ENCODE assay signal across 8 cellular contexts in genomic region chr15:63189955-63190691, GRCh38. TPM values are rescaled to one million over a fixed set of nuclear protein-coding genes. Genes with fewer than 3 reads are reported as not detected.
DNase-seq lines count a peak whose midpoint lies in the region; ATAC-seq and TF ChIP-seq lines count a peak whose summit lies in the region.

No MANE protein-coding gene starts in this region.

- peaks cover 3% of the 10 kb centered on the region for H3K27me3 Mint-ChIP-seq in activated naive CD4-positive, alpha-beta T cell treated with anti-CD3 and anti-CD28 coated beads, Interleukin-2, amount 10 ng/mL, durations not matched to agents 7 days and 5 days
- H3K27me3 Mint-ChIP-seq in T-cell: no peaks in the 10 kb centered on the region

- peaks cover 54% of the 10 kb centered on the region for H3K4me1 Mint-ChIP-seq in activated naive CD4-positive, alpha-beta T cell treated with anti-CD3 and anti-CD28 coated beads, Interleukin-2, amount 10 ng/mL, durations not matched to agents 7 days and 5 days
- peaks cover 56 to 61% (median 58%) of the 10 kb centered on the region in 3 donors for H3K4me1 Mint-ChIP-seq in T-cell

- peak overlapping the region; percentile 85 to 91 (median 88) for H3K27ac ChIP-seq in sigmoid colon

- H3K4me3 Mint-ChIP-seq in activated naive CD4-positive, alpha-beta T cell treated with anti-CD3 and anti-CD28 coated beads, Interleukin-2, amount 10 ng/mL, durations not matched to agents 7 days and 5 days: peak overlapping the region; percentile 93
- H3K4me3 Mint-ChIP-seq in T-cell: peak overlapping the region; percentile 92 to 97 (median 92)

- ATAC-seq in T-cell (replicated peaks in 1 of 4) (no peak), HG03460 (IDR thresholded peaks at IDR 0.05; ENCODE audit: unreplicated experiment) (no peak), GM19455 (IDR thresholded peaks at IDR 0.05; ENCODE audit: unreplicated experiment) (no peak), HG02571 (IDR thresholded peaks at IDR 0.05; ENCODE audit: unreplicated experiment) (no peak)

- WGBS in sigmoid colon, 2 donors: 11 to 18% methylated on average over 9 of the region's 9 CpGs

- no peaks in the 10 kb centered on the region for H3K9me3 Mint-ChIP-seq in activated naive CD4-positive, alpha-beta T cell treated with anti-CD3 and anti-CD28 coated beads, Interleukin-2, amount 10 ng/mL, durations not matched to agents 7 days and 5 days
- no peaks in the 10 kb centered on the region for H3K9me3 Mint-ChIP-seq in T-cell

- H3K27me3 ChIP-seq in sigmoid colon: no peaks in the 10 kb centered on the region

- peaks cover 0 to 43% (median 26%) of the 10 kb centered on the region in 4 donors for H3K4me1 ChIP-seq in sigmoid colon

- TF ChIP-seq CTCF in fibroblast of pulmonary artery (IDR thresholded peaks at IDR 0.05; ENCODE audit: low read length, missing control alignments) (no peak), sigmoid colon (IDR thresholded peaks at IDR 0.05) (no peak)

- no peak for DNase-seq in activated naive CD4-positive, alpha-beta T cell treated with anti-CD3 and anti-CD28 coated beads, Interleukin-2, amount 10 ng/mL, durations not matched to agents 7 days and 5 days
- DNase-seq in activated naive CD4-positive, alpha-beta T cell treated with anti-CD3 and anti-CD28 coated beads, Interleukin-2, amount 50 U/mL, for 16 hours: no peak
- no peak for DNase-seq in T-cell
- no peak for DNase-seq in fibroblast of pulmonary artery (ENCODE audit: low read depth)
- DNase-seq in sigmoid colon: no peak

- no peaks in the 10 kb centered on the region for H3K9me3 ChIP-seq in sigmoid colon

- intact Hi-C loops in sigmoid colon (cut with DNase I): loop anchor here (1.0 to 2.0 kb wide), 2 partner anchors 33 to 87 kb away; partner anchors contain the start of genes APH1B and RPS27L

- peak overlapping the region; percentile 94 for H3K27ac Mint-ChIP-seq in activated naive CD4-positive, alpha-beta T cell treated with anti-CD3 and anti-CD28 coated beads, Interleukin-2, amount 10 ng/mL, durations not matched to agents 7 days and 5 days
- peak overlapping the region; percentile 87 to 91 for H3K27ac Mint-ChIP-seq in T-cell

- POLR2A ChIA-PET in T-cell (lab: Charles Lee): interaction anchor here (0.6 to 5.1 kb wide), 3 partner anchors 10 to 76 kb away, joined by 5 to 42 read pairs (median 6); no protein-coding TSS in a partner anchor

- H3K4me3 ChIP-seq in fibroblast of pulmonary artery (replicated peaks; ENCODE audit: low read depth, low read length) (peak overlapping the region; percentile 85), sigmoid colon (peak overlapping the region; percentile 81 to 95 (median 86))

- H3K36me3 ChIP-seq in sigmoid colon: no peaks in the 10 kb centered on the region

- TF ChIP-seq POLR2A in sigmoid colon (IDR thresholded peaks at IDR 0.05): no peak

- no peak for TF ChIP-seq EP300 in sigmoid colon (IDR thresholded peaks at IDR 0.05)

- CTCF ChIA-PET in activated naive CD4-positive, alpha-beta T cell treated with anti-CD3 and anti-CD28 coated beads, Interleukin-2, amount 10 ng/mL, durations not matched to agents 7 days and 5 days (lab: Charles Lee): interaction anchor here (0.8 to 1.7 kb wide), 2 partner anchors 14 to 33 kb away, joined by 3 to 5 read pairs; partner anchors contain the start of gene RPS27L
- CTCF ChIA-PET in T-cell (lab: Charles Lee): no interaction called here

- peaks cover 15% of the 10 kb centered on the region for H3K36me3 Mint-ChIP-seq in activated naive CD4-positive, alpha-beta T cell treated with anti-CD3 and anti-CD28 coated beads, Interleukin-2, amount 10 ng/mL, durations not matched to agents 7 days and 5 days
- H3K36me3 Mint-ChIP-seq in T-cell: no peaks in the 10 kb centered on the region

RNA-seq across cellular contexts. Expression of gene RAB8B, which starts 0.7 kb away (rescaled TPM):
- 10 to 100 TPM; 52.2 to 66.7 (median 55.7) TPM for total RNA-seq in T-cell
- 10 to 100 TPM; 21.7 to 30.4 (median 29.8) TPM for total RNA-seq in sigmoid colon
- polyA plus RNA-seq in sigmoid colon: 10 to 100 TPM in 2 of 3 donors, 1 to 10 TPM in 1; 6.5 to 13.6 (median 10.8) TPM

RNA-seq across cellular contexts. Expression of gene RPS27L, which starts 32.8 kb away (rescaled TPM):
- total RNA-seq in T-cell: 100 to 1,000 TPM in 3 of 5 donors, 10 to 100 TPM in 2; 48.3 to 123 (median 106) TPM
- 100 to 1,000 TPM in 2 of 4 donors, 10 to 100 TPM in 2; 63.3 to 200 (median 143) TPM for total RNA-seq in sigmoid colon
- polyA plus RNA-seq in sigmoid colon: 100 to 1,000 TPM; 172 to 417 (median 405) TPM
